Comparison of ENCODE assay signal across 14 cellular contexts in the genomic region with DNA sequence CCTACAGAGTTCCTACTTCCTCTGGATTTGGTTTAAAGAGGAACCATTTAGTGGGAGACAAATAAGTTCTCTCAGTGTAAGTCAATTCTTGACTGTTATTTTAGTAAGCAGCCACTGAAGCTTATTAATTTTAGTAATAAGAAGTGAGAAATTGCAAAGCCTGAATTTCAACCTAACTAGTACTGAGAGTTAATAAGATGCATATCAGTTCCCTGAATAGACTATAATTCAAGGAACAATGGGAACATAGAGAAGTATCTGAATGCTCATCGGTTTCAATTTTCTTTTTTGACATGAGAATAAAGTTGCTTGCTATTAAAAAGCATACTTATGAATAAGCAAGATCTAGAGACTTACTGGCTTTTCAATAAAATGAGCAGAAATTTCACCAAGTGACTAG. TPM values are rescaled to one million over a fixed set of nuclear protein-coding genes. Genes with fewer than 3 reads are reported as not detected.
DNase-seq lines count a peak whose midpoint lies in the region; ATAC-seq and TF ChIP-seq lines count a peak whose summit lies in the region.
"Had no signal": no experiment of that assay in that cellular context is flagged by ENCODE, and none has a peak within 500 bp of the region (broad histone marks: within the 10 kb centered on the region; RNA-seq: fewer than 3 reads in every experiment).

No MANE protein-coding gene starts in this region.

- H3K4me1 Mint-ChIP-seq in activated T-cell treated with anti-CD3 and anti-CD28 coated beads, Interleukin-2, amount 50 U/mL, for 72 hours (ENCODE audit: low read depth): peaks cover 6% of the 10 kb centered on the region
- no peaks in the 10 kb centered on the region for H3K4me1 Mint-ChIP-seq in activated T-helper 17 cell treated with anti-CD3 and anti-CD28 coated beads, Interleukin-2, amount 50 U/mL, for 72 hours
- H3K4me1 Mint-ChIP-seq: CD4-positive, CD25-positive, alpha-beta regulatory T cell had no signal

- no peak overlapping the region for H3K9ac ChIP-seq in HCT116 (ENCODE audit: low read length)

- H3K27ac Mint-ChIP-seq in activated T-cell treated with anti-CD3 and anti-CD28 coated beads, Interleukin-2, amount 50 U/mL, for 72 hours: peak overlapping the region; percentile 33
- H3K27ac Mint-ChIP-seq in activated T-helper 17 cell treated with anti-CD3 and anti-CD28 coated beads, Interleukin-2, amount 50 U/mL, for 72 hours: no peak overlapping the region
- H3K27ac Mint-ChIP-seq: CD4-positive, CD25-positive, alpha-beta regulatory T cell; CD8-positive, alpha-beta T cell; GM23338; H9 had no signal

- peaks cover 9 to 10% of the 10 kb centered on the region in 2 experiments; a peak in 2 of 4 replicates for H3K9me3 ChIP-seq in HCT116 (ENCODE audit: control insufficient read depth in 1 of 2, insufficient read depth in 1 of 2, low read depth in 1 of 2, low read length in 2 of 2)
- peaks cover 15% of the 10 kb centered on the region for H3K9me3 ChIP-seq in HAP-1

- H2AFZ ChIP-seq in HCT116 (ENCODE audit: low read depth, low read length, poor library complexity, severe bottlenecking): peak overlapping the region; percentile 4
- H2AFZ ChIP-seq: GM23338 had no signal

- CTCF ChIA-PET in HCT116 (lab: Charles Lee): interaction anchor here (1.1 kb wide), 1 partner anchor 39 kb away, joined by 3 read pairs; no protein-coding TSS in a partner anchor

- H3K27me3 ChIP-seq in HCT116 (ENCODE audit: insufficient read depth, low read length) (no peaks in the 10 kb centered on the region), HAP-1 (ENCODE audit: low read depth) (no peaks in the 10 kb centered on the region)

- H3K4me3 ChIP-seq in HCT116 (replicated peaks in 1 of 2; ENCODE audit: low read depth in 1 of 2, low read length in 2 of 2) (no peak overlapping the region), HAP-1 (no peak overlapping the region)
- H3K4me3 ChIP-seq: GM23338 had no signal

- no peak overlapping the region for H3K27ac ChIP-seq in HCT116 (ENCODE audit: low read depth, low read length)

- no peaks in the 10 kb centered on the region for H3K9me2 ChIP-seq in HCT116 (ENCODE audit: insufficient read depth)

- peaks cover 9 to 15% of the 10 kb centered on the region in 2 donors for H3K36me3 Mint-ChIP-seq in activated T-cell treated with anti-CD3 and anti-CD28 coated beads, Interleukin-2, amount 50 U/mL, for 72 hours (ENCODE audit: insufficient read depth in 2 of 2)
- no peaks in the 10 kb centered on the region for H3K36me3 Mint-ChIP-seq in activated T-helper 17 cell treated with anti-CD3 and anti-CD28 coated beads, Interleukin-2, amount 50 U/mL, for 72 hours (ENCODE audit: low read depth)
- H3K36me3 Mint-ChIP-seq: CD4-positive, CD25-positive, alpha-beta regulatory T cell; CD8-positive, alpha-beta T cell had no signal

- peak overlapping the region in 1 of 2 donors; percentile 29 for H3K4me3 Mint-ChIP-seq in activated T-cell treated with anti-CD3 and anti-CD28 coated beads, Interleukin-2, amount 50 U/mL, for 72 hours
- H3K4me3 Mint-ChIP-seq in activated T-helper 17 cell treated with anti-CD3 and anti-CD28 coated beads, Interleukin-2, amount 50 U/mL, for 72 hours: no peak overlapping the region
- H3K4me3 Mint-ChIP-seq: CD4-positive, CD25-positive, alpha-beta regulatory T cell; CD8-positive, alpha-beta T cell; GM23338; H9 had no signal

- intact Hi-C loops in HCT116 (cut with micrococcal nuclease): no loop called here

- POLR2A ChIA-PET in HCT116 (lab: Charles Lee): no interaction called here

- TF ChIP-seq POLR2A in HCT116 (IDR thresholded peaks at IDR 0.05; ENCODE audit: borderline replicate concordance, extremely low read depth, insufficient read depth, insufficient read length): no peak

- in situ Hi-C loops in HAP-1 (cut with MboI; ENCODE audit: low sequenced_read_pairs): no loop called here

- no peaks in the 10 kb centered on the region for H3K36me3 ChIP-seq in HCT116 (ENCODE audit: control insufficient read depth in 1 of 2, insufficient read depth in 2 of 2, low read length in 2 of 2)
- no peaks in the 10 kb centered on the region for H3K36me3 ChIP-seq in HAP-1 (replicated peaks)

- H3K9me3 Mint-ChIP-seq in activated T-cell treated with anti-CD3 and anti-CD28 coated beads, Interleukin-2, amount 50 U/mL, for 72 hours: peaks cover 9 to 10% of the 10 kb centered on the region in 2 donors
- H3K9me3 Mint-ChIP-seq in activated T-helper 17 cell treated with anti-CD3 and anti-CD28 coated beads, Interleukin-2, amount 50 U/mL, for 72 hours: peaks cover 15% of the 10 kb centered on the region

- H3K4me2 ChIP-seq in HCT116 (ENCODE audit: low read length): no peak overlapping the region
- H3K4me2 ChIP-seq: GM23338 had no signal

- peaks cover 27% of the 10 kb centered on the region for H3K27me3 Mint-ChIP-seq in activated T-cell treated with anti-CD3 and anti-CD28 coated beads, Interleukin-2, amount 50 U/mL, for 72 hours (ENCODE audit: low read depth)
- H3K27me3 Mint-ChIP-seq in activated T-helper 17 cell treated with anti-CD3 and anti-CD28 coated beads, Interleukin-2, amount 50 U/mL, for 72 hours: peaks cover 11% of the 10 kb centered on the region

- H3K4me1 ChIP-seq in HCT116 (ENCODE audit: control insufficient read depth in 1 of 2, insufficient read depth in 2 of 2, low read length in 2 of 2) (peaks cover 17 to 26% of the 10 kb centered on the region in 2 experiments), HAP-1 (no peaks in the 10 kb centered on the region)

- no peak for DNase-seq in activated T-cell treated with anti-CD3 and anti-CD28 coated beads, Interleukin-2, amount 50 U/mL, for 72 hours
- DNase-seq in activated T-cell treated with anti-CD3 and anti-CD28 coated beads, Interleukin-2, amount 50 U/mL, for 1 hour: no peak
- DNase-seq in HCT116 (ENCODE audit: low read depth, low spot score) (no peak), HAP-1 (ENCODE audit: low spot score in 2 of 2) (no peak)
- DNase-seq: C1 segment of cervical spinal cord; Caco-2; CD4-positive, CD25-positive, alpha-beta regulatory T cell; CD8-positive, alpha-beta T cell; DMS153; DND-41; H9 had no signal

- no peak for TF ChIP-seq CTCF in HCT116 (IDR thresholded peaks at IDR 0.05 in 2 of 3, conservative IDR thresholded peaks at IDR 0.05 in 1 of 3; ENCODE audit: borderline replicate concordance in 1 of 3, insufficient read depth in 1 of 3, low read depth in 2 of 3, low read length in 2 of 3)

- BruUV-seq in HCT116 (replicated peaks; lab: Mats Ljungman, UMichigan): no TSS peak

- no peaks in the 10 kb centered on the region for H3K79me2 ChIP-seq in HCT116 (ENCODE audit: insufficient read depth, low read length)

- no peak for TF ChIP-seq RAD21 in HCT116 (IDR thresholded peaks at IDR 0.05; ENCODE audit: low read depth)

- H4K20me1 ChIP-seq in HCT116 (ENCODE audit: insufficient read depth): no peaks in the 10 kb centered on the region

- ATAC-seq in activated T-cell treated with anti-CD3 and anti-CD28 coated beads, Interleukin-2, amount 50 U/mL, for 72 hours (replicated peaks in 1 of 2): peak; percentile 29 to 66
- no peak for ATAC-seq in HCT116
- peak; percentile 82 for ATAC-seq in activated T-helper 17 cell treated with anti-CD3 and anti-CD28 coated beads, Interleukin-2, amount 50 U/mL, for 72 hours (replicated peaks)
- ATAC-seq in GM21528 (IDR thresholded peaks at IDR 0.05; ENCODE audit: low FRiP score, unreplicated experiment): no peak
- ATAC-seq: CD8-positive, alpha-beta T cell; GM23338 had no signal

- RAD21 ChIA-PET in HCT116 (lab: Charles Lee; ENCODE audit: low non-redundant PET in 1 of 2, low total read pairs in 2 of 2, uncharacterized antibody in 2 of 2, unreplicated experiment in 2 of 2): no interaction called here

TF ChIP-seq in HCT116, 20 proteins besides CTCF, POLR2A, EP300 and RAD21 (continues in another document):
- TF ChIP-seq FOSL1 (IDR thresholded peaks at IDR 0.05; ENCODE audit: low read depth) (no peak), ZFX (IDR thresholded peaks at IDR 0.05) (no peak), CEBPB (IDR thresholded peaks at IDR 0.05; ENCODE audit: low read depth) (no peak), ATF3 (IDR thresholded peaks at IDR 0.05) (no peak), SIN3A (IDR thresholded peaks at IDR 0.05; ENCODE audit: low read depth) (no peak), EZH2phosphoT487 (IDR thresholded peaks at IDR 0.05; ENCODE audit: borderline replicate concordance) (no peak), TCF7L2 (IDR thresholded peaks at IDR 0.05; ENCODE audit: borderline replicate concordance, extremely low read depth, insufficient read depth, insufficient read length) (no peak), EGR1 (IDR thresholded peaks at IDR 0.05; ENCODE audit: low read depth) (no peak), ZNF274 (IDR thresholded peaks at IDR 0.05; ENCODE audit: low read depth, low read length) (no peak)
- TF ChIP-seq, protein P1, sequence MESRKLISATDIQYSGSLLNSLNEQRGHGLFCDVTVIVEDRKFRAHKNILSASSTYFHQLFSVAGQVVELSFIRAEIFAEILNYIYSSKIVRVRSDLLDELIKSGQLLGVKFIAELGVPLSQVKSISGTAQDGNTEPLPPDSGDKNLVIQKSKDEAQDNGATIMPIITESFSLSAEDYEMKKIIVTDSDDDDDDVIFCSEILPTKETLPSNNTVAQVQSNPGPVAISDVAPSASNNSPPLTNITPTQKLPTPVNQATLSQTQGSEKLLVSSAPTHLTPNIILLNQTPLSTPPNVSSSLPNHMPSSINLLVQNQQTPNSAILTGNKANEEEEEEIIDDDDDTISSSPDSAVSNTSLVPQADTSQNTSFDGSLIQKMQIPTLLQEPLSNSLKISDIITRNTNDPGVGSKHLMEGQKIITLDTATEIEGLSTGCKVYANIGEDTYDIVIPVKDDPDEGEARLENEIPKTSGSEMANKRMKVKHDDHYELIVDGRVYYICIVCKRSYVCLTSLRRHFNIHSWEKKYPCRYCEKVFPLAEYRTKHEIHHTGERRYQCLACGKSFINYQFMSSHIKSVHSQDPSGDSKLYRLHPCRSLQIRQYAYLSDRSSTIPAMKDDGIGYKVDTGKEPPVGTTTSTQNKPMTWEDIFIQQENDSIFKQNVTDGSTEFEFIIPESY (IDR thresholded peaks at IDR 0.05; ENCODE audit: extremely low read depth, insufficient replicate concordance, low read length): no peak

RNA-seq across cellular contexts. Expression of gene PPT1, which starts 8.0 kb away (rescaled TPM):
- total RNA-seq in activated T-cell treated with anti-CD3 and anti-CD28 coated beads, Interleukin-2, amount 50 U/mL, for 72 hours: 10 to 100 TPM; 52.6 to 53.2 TPM
- total RNA-seq in HCT116 (2021; ENCODE audit: unreplicated experiment): 46.8 TPM
- 21.4 and 36.1 TPM in 2 replicates for polyA plus RNA-seq in HCT116 (2012)
- total RNA-seq in activated T-helper 17 cell treated with anti-CD3 and anti-CD28 coated beads, Interleukin-2, amount 50 U/mL, for 72 hours: 100 to 1,000 TPM in 1 of 2 donors, 10 to 100 TPM in 1; 56.1 to 107 TPM

RNA-seq across cellular contexts. Expression of gene RLF, which starts 56.2 kb away (rescaled TPM):
- total RNA-seq in activated T-cell treated with anti-CD3 and anti-CD28 coated beads, Interleukin-2, amount 50 U/mL, for 72 hours: 10 to 100 TPM; 16.8 to 21.2 TPM
- 20.5 TPM for total RNA-seq in HCT116 (2021; ENCODE audit: unreplicated experiment)
- 7.1 and 10.0 TPM in 2 replicates for polyA plus RNA-seq in HCT116 (2012)
- total RNA-seq in activated T-helper 17 cell treated with anti-CD3 and anti-CD28 coated beads, Interleukin-2, amount 50 U/mL, for 72 hours: 10 to 100 TPM; 16.5 to 50.9 TPM

Comparison
In these comparisons a context has a peak if more than half of its experiments do, and no peak if none do; other contexts are left out.
1. ATAC-seq: peak in activated T-cell treated with anti-CD3 and anti-CD28 coated beads, Interleukin-2, amount 50 U/mL, for 72 hours (2 of 2) and activated T-helper 17 cell treated with anti-CD3 and anti-CD28 coated beads, Interleukin-2, amount 50 U/mL, for 72 hours (single experiment); none in HCT116 (single experiment) and GM21528 (single experiment).